8 cellular contexts compared by ENCODE assay signal in the genomic region with DNA sequence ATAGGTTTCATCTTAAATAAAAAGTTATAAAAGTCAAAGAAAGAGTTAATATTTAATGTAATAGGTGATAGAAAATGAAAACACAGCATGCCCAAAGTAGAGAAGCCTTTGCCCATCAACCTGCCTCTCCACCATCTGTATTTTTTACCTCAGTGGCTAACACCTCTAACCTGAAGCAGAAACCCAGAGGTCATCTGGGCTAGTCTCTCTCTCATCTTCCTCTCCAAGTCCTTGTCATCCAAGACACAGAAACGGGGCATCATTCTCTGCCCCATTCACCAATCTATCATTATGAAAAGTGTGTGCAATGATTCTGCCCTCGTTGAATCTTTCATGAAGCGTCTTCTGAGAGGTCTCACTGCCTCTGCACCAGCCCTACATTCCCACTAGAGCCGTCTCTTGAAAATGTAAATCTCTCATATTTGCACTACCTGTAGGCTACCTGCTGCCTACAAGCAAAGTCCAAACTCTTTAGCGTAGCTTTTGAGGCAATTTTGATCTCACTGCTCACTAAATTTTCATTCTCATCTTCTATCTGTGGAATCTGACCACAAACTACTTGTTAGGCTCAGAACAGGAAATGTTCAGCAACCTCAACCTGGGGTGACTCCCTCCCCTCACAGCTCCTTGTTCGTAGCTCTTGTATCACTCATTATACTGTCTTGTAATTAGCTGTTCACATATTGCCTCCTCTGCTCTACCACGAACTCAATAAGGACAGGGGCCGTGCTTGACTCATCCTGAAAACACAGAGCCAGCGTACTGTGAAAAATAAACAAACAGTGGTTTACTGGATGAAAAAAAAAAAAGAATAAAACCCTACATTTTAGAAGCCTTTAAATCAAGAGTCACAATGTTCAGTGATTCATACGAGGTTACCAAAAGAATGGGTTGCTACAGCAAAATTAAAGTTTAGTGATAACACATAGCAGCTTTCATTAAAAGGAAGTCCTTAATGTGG.
A peak's percentile ranks its signal among the peaks of the same experiment; 100 is the strongest.
DNase-seq lines count a peak whose midpoint lies in the region; ATAC-seq lines count a peak whose summit lies in the region.

No MANE protein-coding gene starts in this region.

- no peak overlapping the region for H3K4me3 ChIP-seq in BLaER1
- no peak overlapping the region for H3K4me3 ChIP-seq in Jurkat, Clone E6-1 (ENCODE audit: low read length)

- peaks cover 10% of the 10 kb centered on the region; the same call in 1 of the 2 replicates for H3K9me3 ChIP-seq in BLaER1

- no peak overlapping the region for H3K27ac ChIP-seq in BLaER1

- no peaks in the 10 kb centered on the region for H3K36me3 ChIP-seq in BLaER1

- peak; percentile 82 for DNase-seq in Jurkat, Clone E6-1 (ENCODE audit: low read depth, low spot score)
- DNase-seq in activated naive CD4-positive, alpha-beta T cell treated with anti-CD3 and anti-CD28 coated beads, Interleukin-2, amount 50 U/mL, for 16 hours: peak; percentile 34
- peak; percentile 22 to 52 (median 25) for DNase-seq in stimulated activated CD4-positive, alpha-beta T cell treated with anti-CD3 and anti-CD28 coated beads, TNF-alpha, amount 100 ng/mL, for 48 hours (ENCODE audit: low read depth in 3 of 3)
- DNase-seq in NCI-H1417 treated with DMSO at 0.1 percent for 48 hours (lab: John Stamatoyannopoulos, UW) (no peak), LoVo (ENCODE audit: low spot score) (no peak), HT-29 (ENCODE audit: low spot score) (no peak)

- no peaks in the 10 kb centered on the region for H3K27me3 ChIP-seq in BLaER1

- H3K4me1 ChIP-seq in BLaER1: peaks cover 7% of the 10 kb centered on the region; the same call in 1 of the 2 replicates

- H4K20me1 ChIP-seq in BLaER1: no peaks in the 10 kb centered on the region

- H3K9ac ChIP-seq in BLaER1: no peak overlapping the region

- peak; percentile 80 for ATAC-seq in GM21423 (IDR thresholded peaks at IDR 0.05; ENCODE audit: unreplicated experiment)

- 0 out of 2 replicates have a peak overlapping the region, but pooled peaks have one; percentile 22 for H3K4me2 ChIP-seq in BLaER1

Comparison
In these comparisons a context has a peak if more than half of its experiments do, and no peak if none do; other contexts are left out.
1. DNase-seq: peak in Jurkat, Clone E6-1 (single experiment), activated naive CD4-positive, alpha-beta T cell treated with anti-CD3 and anti-CD28 coated beads, Interleukin-2, amount 50 U/mL, for 16 hours (single experiment) and stimulated activated CD4-positive, alpha-beta T cell treated with anti-CD3 and anti-CD28 coated beads, TNF-alpha, amount 100 ng/mL, for 48 hours (3 of 3); none in NCI-H1417 treated with DMSO at 0.1 percent for 48 hours (single experiment), LoVo (single experiment) and HT-29 (single experiment).